24 cellular contexts compared by ENCODE assay signal in the genomic region with DNA sequence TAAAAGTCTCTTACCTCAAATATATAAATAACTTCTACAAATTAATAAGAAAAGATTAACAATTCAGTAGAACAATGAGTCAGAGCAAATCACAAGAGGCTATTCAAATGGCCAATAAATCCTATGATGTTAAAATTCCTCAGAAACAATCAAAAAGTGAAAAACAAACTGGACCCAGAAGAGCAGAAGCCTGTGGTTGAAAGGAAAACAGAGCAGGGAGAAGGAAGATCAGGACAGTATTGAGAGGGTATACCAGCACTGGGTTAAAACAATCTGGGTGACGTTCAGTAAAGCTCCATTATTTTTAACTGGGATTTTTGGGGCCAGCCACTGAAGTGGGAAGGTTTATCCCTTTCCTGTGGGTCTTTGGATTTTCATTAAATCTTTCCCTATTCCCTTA. TPM values are rescaled to one million over a fixed set of nuclear protein-coding genes. Genes with fewer than 3 reads are reported as not detected.
DNase-seq lines count a peak whose midpoint lies in the region; ATAC-seq and TF ChIP-seq lines count a peak whose summit lies in the region.
"Had no signal": no experiment of that assay in that cellular context is flagged by ENCODE, and none has a peak within 500 bp of the region (broad histone marks: within the 10 kb centered on the region; RNA-seq: fewer than 3 reads in every experiment).

No MANE protein-coding gene starts in this region.

- no peak overlapping the region for H3K4me2 ChIP-seq in mesenchymal stem cell (ENCODE audit: low read length, poor library complexity, severe bottlenecking)

- H3K36me3 Mint-ChIP-seq in natural killer cell, result no peaks in the 10 kb centered on the region

- H2BK5ac ChIP-seq in mesenchymal stem cell (ENCODE audit: low read depth, low read length, poor library complexity, severe bottlenecking), result no peak overlapping the region

- H3K18ac ChIP-seq in mesenchymal stem cell (ENCODE audit: low read depth in 1 of 2, low read length in 2 of 2), result no peak overlapping the region

- 63% methylated on average over 1 of the region's 1 CpG for WGBS in mesenchymal stem cell

- H3K4ac ChIP-seq in mesenchymal stem cell (ENCODE audit: low read depth in 1 of 2, low read length in 2 of 2), result no peak overlapping the region

- TF ChIP-seq CTCF in VCaP (conservative IDR thresholded peaks at IDR 0.05), result no peak
- TF ChIP-seq CTCF in natural killer cell (IDR thresholded peaks at IDR 0.05), result no peak

- H3K27ac Mint-ChIP-seq in natural killer cell, result no peak overlapping the region

- no peak overlapping the region for H2AFZ ChIP-seq in mesenchymal stem cell (ENCODE audit: low read depth, low read length)
- H2AFZ ChIP-seq: GM23248 had no signal

- no peak overlapping the region for H2BK120ac ChIP-seq in mesenchymal stem cell (ENCODE audit: low read depth, low read length)

- no peaks in the 10 kb centered on the region for H3K9me3 ChIP-seq in mesenchymal stem cell (ENCODE audit: control insufficient read depth, low read length)
- H3K9me3 ChIP-seq: Peyer's patch had no signal

- H3K4me1 Mint-ChIP-seq in natural killer cell, result no peaks in the 10 kb centered on the region

- H3K79me1 ChIP-seq in mesenchymal stem cell (replicated peaks; ENCODE audit: low read length, poor library complexity, severe bottlenecking), result peaks cover 3% of the 10 kb centered on the region

- peak; percentile 53 for DNase-seq in DMS53 (lab: John Stamatoyannopoulos, UW)
- no peak for DNase-seq in DMS53 treated with DMSO at 0.1 percent for 48 hours (lab: John Stamatoyannopoulos, UW; ENCODE audit: unreplicated experiment)
- DNase-seq in mesenchymal stem cell, result no peak
- DNase-seq in natural killer cell, result no peak
- DNase-seq in epidermal melanocyte (ENCODE audit: insufficient read length, low spot score), result no peak
- no peak for DNase-seq in activated naive CD4-positive, alpha-beta T cell treated with anti-CD3 and anti-CD28 coated beads, Interleukin-2, amount 50 U/mL, for 16 hours
- DNase-seq in GOT3 (lab: John Stamatoyannopoulos, UW), result no peak
- DNase-seq: 8988T, DMS79, EL, GF-D8, GM23248, HCEC 1CT, Karpas-422, NCI-H1092, NCI-H1417 treated with DMSO at 0.1 percent for 48 hours, NCI-H1694 treated with DMSO at 0.1 percent for 48 hours, NCI-H2081, NCI-H2227 treated with DMSO at 0.1 percent for 48 hours, NCI-H526 treated with DMSO at 0.1 percent for 48 hours, Peyer's patch, SHP77 treated with DMSO at 0.1 percent for 48 hours had no signal

- H3K9me3 Mint-ChIP-seq in natural killer cell, result no peaks in the 10 kb centered on the region

- no peak overlapping the region for H3K9ac ChIP-seq in mesenchymal stem cell (ENCODE audit: low read length)
- H3K9ac ChIP-seq: GM23248 had no signal

- H4K8ac ChIP-seq in mesenchymal stem cell (ENCODE audit: low read length), result no peak overlapping the region

- no peaks in the 10 kb centered on the region for H3K27me3 ChIP-seq in mesenchymal stem cell (ENCODE audit: control insufficient read depth in 1 of 2, insufficient read depth in 1 of 2, low read length in 2 of 2)
- H3K27me3 ChIP-seq: Peyer's patch had no signal

- no peak overlapping the region for H3K14ac ChIP-seq in mesenchymal stem cell (ENCODE audit: low read length in 2 of 2)

- H3K27ac ChIP-seq in VCaP, result peak overlapping the region; percentile 91
- peak overlapping the region; percentile 83 for H3K27ac ChIP-seq in mesenchymal stem cell (ENCODE audit: low read length, poor library complexity, severe bottlenecking)
- H3K27ac ChIP-seq: GM23248, Peyer's patch had no signal

- H3K4me3 ChIP-seq in mesenchymal stem cell (ENCODE audit: insufficient read depth in 1 of 2, low read depth in 1 of 2, low read length in 2 of 2), result no peak overlapping the region
- H3K4me3 ChIP-seq: GM23248, Peyer's patch had no signal

- intact Hi-C loops in natural killer cell (cut with micrococcal nuclease), result no loop called here

- H3K36me3 ChIP-seq in mesenchymal stem cell (ENCODE audit: control insufficient read depth in 1 of 2, insufficient read depth in 2 of 2, low read depth in 1 of 2, low read length in 2 of 2), result no peaks in the 10 kb centered on the region
- H3K36me3 ChIP-seq: Peyer's patch had no signal

- H2BK15ac ChIP-seq in mesenchymal stem cell (ENCODE audit: low read depth, poor library complexity, severe bottlenecking), result no peak overlapping the region

- no peaks in the 10 kb centered on the region for H3K4me1 ChIP-seq in mesenchymal stem cell (ENCODE audit: control insufficient read depth, insufficient read depth, low read depth, low read length)

- H4K91ac ChIP-seq in mesenchymal stem cell (ENCODE audit: low read length), result no peak overlapping the region

- ATAC-seq in natural killer cell, result no peak
- ATAC-seq: HepG2 had no signal

- no peak overlapping the region for H3K23ac ChIP-seq in mesenchymal stem cell (ENCODE audit: low read length in 2 of 2)

- H3K4me3 Mint-ChIP-seq in natural killer cell, result no peak overlapping the region

- H3K27me3 Mint-ChIP-seq in natural killer cell (ENCODE audit: low read depth in 2 of 2), result peaks cover 2 to 6% of the 10 kb centered on the region in 2 donors

- H2AK5ac ChIP-seq in mesenchymal stem cell (ENCODE audit: low read length, severe bottlenecking), result no peak overlapping the region

- H2BK12ac ChIP-seq in mesenchymal stem cell (ENCODE audit: low read length in 2 of 2), result no peak overlapping the region

RNA-seq across cellular contexts. Expression of gene PCED1B, which starts 39.7 kb away (rescaled TPM):
- polyA plus RNA-seq in mesenchymal stem cell (2013, experiment 1 of 2), result 3.0 TPM
- 2.4 TPM for polyA plus RNA-seq in mesenchymal stem cell (2013, experiment 2 of 2)
- 10 to 100 TPM; 30.2 to 35.9 (median 33.3) TPM for total RNA-seq in natural killer cell

RNA-seq across cellular contexts. Expression of gene AMIGO2, which starts 40.0 kb away (rescaled TPM):
- 13.2 TPM for polyA plus RNA-seq in mesenchymal stem cell (2013, experiment 1 of 2)
- 13.5 TPM for polyA plus RNA-seq in mesenchymal stem cell (2013, experiment 2 of 2)
- total RNA-seq in natural killer cell, result 1 to 10 TPM; 8.0 to 9.9 (median 8.1) TPM
- total RNA-seq: HepG2 had no signal
- polyA plus RNA-seq: HepG2 had no signal
